Comparison of ENCODE assay signal across 1 cellular context in the genomic region with DNA sequence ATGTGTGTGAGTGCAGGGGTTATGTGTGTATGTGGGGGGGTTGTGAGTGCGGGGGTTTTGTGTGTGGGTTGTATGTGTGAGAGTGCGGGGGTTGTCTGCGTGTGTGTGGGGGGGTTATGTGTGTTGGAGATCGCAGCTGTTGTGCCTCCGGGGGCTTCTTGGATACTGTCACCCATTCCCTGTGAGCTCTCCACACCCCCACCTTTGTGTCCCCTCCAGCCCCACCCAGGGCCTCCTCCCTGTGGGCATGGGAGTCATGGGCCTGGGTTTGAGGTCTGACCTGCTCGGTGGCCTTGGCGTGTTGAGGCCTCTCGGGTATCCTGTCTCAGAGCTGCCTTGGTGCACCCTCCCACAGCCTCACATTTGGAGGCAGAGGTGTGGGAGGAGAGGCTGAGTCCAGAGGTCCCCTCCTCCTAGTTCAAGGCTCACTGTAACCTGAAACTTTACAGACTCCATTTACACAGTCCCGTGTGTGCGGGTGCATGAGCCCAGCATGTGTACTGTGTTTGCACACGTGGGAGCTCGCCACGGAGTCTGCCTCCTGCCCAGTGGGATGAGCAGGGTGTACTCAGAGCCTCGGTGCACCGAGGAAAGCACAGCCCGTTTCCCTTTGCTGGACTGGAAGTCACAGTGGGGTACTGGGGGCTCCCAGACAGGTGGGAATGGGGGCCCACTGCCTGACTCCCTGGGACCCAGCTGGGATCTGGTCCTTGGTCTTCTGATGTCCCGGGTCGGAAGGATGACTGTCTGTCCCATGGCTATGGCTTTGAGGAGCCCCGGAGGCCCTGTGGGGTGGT.
A peak's percentile ranks its signal among the peaks of the same experiment; 100 is the strongest.
TF ChIP-seq lines count a peak whose summit lies in the region.

No MANE protein-coding gene starts in this region.

TF ChIP-seq in HepG2, 621 proteins besides CTCF, POLR2A, EP300 and RAD21 (continued from another document and continues in another):
- TF ChIP-seq SNAPC4 (CRISPR knock-in tag; IDR thresholded peaks at IDR 0.05) (no peak), SMYD3 (CRISPR knock-in tag; IDR thresholded peaks at IDR 0.05) (no peak), MIER2 (CRISPR knock-in tag; IDR thresholded peaks at IDR 0.05) (no peak), NRL (CRISPR knock-in tag; IDR thresholded peaks at IDR 0.05; ENCODE audit: borderline replicate concordance) (no peak), MIXL1 (CRISPR knock-in tag; IDR thresholded peaks at IDR 0.05) (peak; percentile 44; the same call in 1 of the 2 replicates), KLF15 (CRISPR knock-in tag; IDR thresholded peaks at IDR 0.05; ENCODE audit: borderline replicate concordance) (no peak), IKZF1 (IDR thresholded peaks at IDR 0.05) (no peak), TFAP4 (IDR thresholded peaks at IDR 0.05; ENCODE audit: borderline replicate concordance, low read depth) (peak; percentile 42; the same call in 1 of the 2 replicates), ZNF367 (CRISPR knock-in tag; IDR thresholded peaks at IDR 0.05; ENCODE audit: borderline replicate concordance) (no peak), HDAC2 (CRISPR knock-in tag; IDR thresholded peaks at IDR 0.05) (peak; percentile 70; the same call in 1 of the 2 replicates), DNMT3B (CRISPR knock-in tag; conservative IDR thresholded peaks at IDR 0.05) (no peak), POGZ (CRISPR knock-in tag; IDR thresholded peaks at IDR 0.05) (peak; percentile 40; the same call in 1 of the 2 replicates), SIX1 (CRISPR knock-in tag; IDR thresholded peaks at IDR 0.05; ENCODE audit: borderline replicate concordance) (peak; percentile 97), MED13 (CRISPR knock-in tag; IDR thresholded peaks at IDR 0.05) (no peak), ATRX (CRISPR knock-in tag; IDR thresholded peaks at IDR 0.05; ENCODE audit: borderline replicate concordance) (no peak), GLMP (CRISPR knock-in tag; IDR thresholded peaks at IDR 0.05; ENCODE audit: borderline replicate concordance) (no peak), KDM4B (CRISPR knock-in tag; IDR thresholded peaks at IDR 0.05) (no peak), RFXAP (CRISPR knock-in tag; IDR thresholded peaks at IDR 0.05; ENCODE audit: borderline replicate concordance) (no peak), HMGXB4 (CRISPR knock-in tag; IDR thresholded peaks at IDR 0.05; ENCODE audit: borderline replicate concordance in 1 of 2, low read depth in 1 of 2) (no peak), HNF4A (CRISPR knock-in tag; IDR thresholded peaks at IDR 0.05) (peak; percentile 90), ZXDC (CRISPR knock-in tag; IDR thresholded peaks at IDR 0.05) (no peak), ZNF44 (CRISPR knock-in tag; IDR thresholded peaks at IDR 0.05) (0 out of 2 replicates have a peak, but pooled peaks have one; percentile 29), ZNF512 (CRISPR knock-in tag; IDR thresholded peaks at IDR 0.05) (no peak), ZNF619 (CRISPR knock-in tag; IDR thresholded peaks at IDR 0.05) (0 out of 2 replicates have a peak, but pooled peaks have one; percentile 39)
- TF ChIP-seq, protein P1, sequence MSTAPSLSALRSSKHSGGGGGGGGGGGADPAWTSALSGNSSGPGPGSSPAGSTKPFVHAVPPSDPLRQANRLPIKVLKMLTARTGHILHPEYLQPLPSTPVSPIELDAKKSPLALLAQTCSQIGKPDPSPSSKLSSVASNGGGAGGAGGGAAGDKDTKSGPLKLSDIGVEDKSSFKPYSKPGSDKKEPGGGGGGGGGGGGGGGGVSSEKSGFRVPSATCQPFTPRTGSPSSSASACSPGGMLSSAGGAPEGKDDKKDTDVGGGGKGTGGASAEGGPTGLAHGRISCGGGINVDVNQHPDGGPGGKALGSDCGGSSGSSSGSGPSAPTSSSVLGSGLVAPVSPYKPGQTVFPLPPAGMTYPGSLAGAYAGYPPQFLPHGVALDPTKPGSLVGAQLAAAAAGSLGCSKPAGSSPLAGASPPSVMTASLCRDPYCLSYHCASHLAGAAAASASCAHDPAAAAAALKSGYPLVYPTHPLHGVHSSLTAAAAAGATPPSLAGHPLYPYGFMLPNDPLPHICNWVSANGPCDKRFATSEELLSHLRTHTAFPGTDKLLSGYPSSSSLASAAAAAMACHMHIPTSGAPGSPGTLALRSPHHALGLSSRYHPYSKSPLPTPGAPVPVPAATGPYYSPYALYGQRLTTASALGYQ (CRISPR knock-in tag; IDR thresholded peaks at IDR 0.05), result no peak
- TF ChIP-seq, protein P2, sequence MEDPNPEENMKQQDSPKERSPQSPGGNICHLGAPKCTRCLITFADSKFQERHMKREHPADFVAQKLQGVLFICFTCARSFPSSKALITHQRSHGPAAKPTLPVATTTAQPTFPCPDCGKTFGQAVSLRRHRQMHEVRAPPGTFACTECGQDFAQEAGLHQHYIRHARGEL (CRISPR knock-in tag; IDR thresholded peaks at IDR 0.05), result no peak
- TF ChIP-seq, protein P3, sequence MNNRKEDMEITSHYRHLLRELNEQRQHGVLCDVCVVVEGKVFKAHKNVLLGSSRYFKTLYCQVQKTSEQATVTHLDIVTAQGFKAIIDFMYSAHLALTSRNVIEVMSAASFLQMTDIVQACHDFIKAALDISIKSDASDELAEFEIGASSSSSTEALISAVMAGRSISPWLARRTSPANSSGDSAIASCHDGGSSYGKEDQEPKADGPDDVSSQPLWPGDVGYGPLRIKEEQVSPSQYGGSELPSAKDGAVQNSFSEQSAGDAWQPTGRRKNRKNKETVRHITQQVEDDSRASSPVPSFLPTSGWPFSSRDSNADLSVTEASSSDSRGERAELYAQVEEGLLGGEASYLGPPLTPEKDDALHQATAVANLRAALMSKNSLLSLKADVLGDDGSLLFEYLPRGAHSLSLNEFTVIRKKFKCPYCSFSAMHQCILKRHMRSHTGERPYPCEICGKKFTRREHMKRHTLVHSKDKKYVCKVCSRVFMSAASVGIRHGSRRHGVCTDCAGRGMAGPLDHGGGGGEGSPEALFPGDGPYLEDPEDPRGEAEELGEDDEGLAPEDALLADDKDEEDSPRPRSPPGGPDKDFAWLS (CRISPR knock-in tag; IDR thresholded peaks at IDR 0.05; ENCODE audit: borderline replicate concordance), result no peak
- TF ChIP-seq, protein P4, sequence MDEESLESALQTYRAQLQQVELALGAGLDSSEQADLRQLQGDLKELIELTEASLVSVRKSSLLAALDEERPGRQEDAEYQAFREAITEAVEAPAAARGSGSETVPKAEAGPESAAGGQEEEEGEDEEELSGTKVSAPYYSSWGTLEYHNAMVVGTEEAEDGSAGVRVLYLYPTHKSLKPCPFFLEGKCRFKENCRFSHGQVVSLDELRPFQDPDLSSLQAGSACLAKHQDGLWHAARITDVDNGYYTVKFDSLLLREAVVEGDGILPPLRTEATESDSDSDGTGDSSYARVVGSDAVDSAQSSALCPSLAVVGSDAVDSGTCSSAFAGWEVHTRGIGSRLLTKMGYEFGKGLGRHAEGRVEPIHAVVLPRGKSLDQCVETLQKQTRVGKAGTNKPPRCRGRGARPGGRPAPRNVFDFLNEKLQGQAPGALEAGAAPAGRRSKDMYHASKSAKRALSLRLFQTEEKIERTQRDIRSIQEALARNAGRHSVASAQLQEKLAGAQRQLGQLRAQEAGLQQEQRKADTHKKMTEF (CRISPR knock-in tag; IDR thresholded peaks at IDR 0.05), result no peak
